Comparison of ENCODE assay signal across 8 cellular contexts in genomic region chr1:31703431-31704260, GRCh38. TPM values are rescaled to one million over a fixed set of nuclear protein-coding genes. Genes with fewer than 3 reads are reported as not detected.
A peak's percentile ranks its signal among the peaks of the same experiment; 100 is the strongest.
DNase-seq lines count a peak whose midpoint lies in the region; ATAC-seq and TF ChIP-seq lines count a peak whose summit lies in the region.

Gene COL16A1 (minus strand): TSS chr1:31704017. CDS start chr1:31702193, 1,824 bp downstream.

- H3K79me2 ChIP-seq in mammary epithelial cell (ENCODE audit: insufficient read depth, low read length) (peaks cover 42% of the 10 kb centered on the region), smooth muscle cell (ENCODE audit: low read depth) (peaks cover 42% of the 10 kb centered on the region)

- under 1% methylated on average over 13 of the region's 39 CpGs for WGBS in mammary epithelial cell (ENCODE audit: low coverage, missing lambda C conversion rate)
- WGBS in smooth muscle cell (ENCODE audit: low lambda C conversion rate): 27% methylated on average over 20 of the region's 39 CpGs

- BruUV-seq in mammary epithelial cell (replicated peaks; lab: Mats Ljungman, UMichigan): TSS peak; percentile 50

- H3K27ac ChIP-seq in mammary epithelial cell (ENCODE audit: insufficient read depth, low read depth, low read length) (peak within 1 kb of the TSS; percentile 53), smooth muscle cell (ENCODE audit: low read depth) (peak within 1 kb of the TSS; percentile 93)

- H3K27ac Mint-ChIP-seq in activated T-cell treated with anti-CD3 and anti-CD28 coated beads, Interleukin-2, amount 50 U/mL, for 24 hours: peak within 1 kb of the TSS; percentile 26

- dilution Hi-C loops in mammary epithelial cell (cut with HindIII; ENCODE audit: low sequenced_read_pairs): loop anchor here (5.0 kb wide), 1 partner anchor 51 kb away; no protein-coding TSS in a partner anchor

- intact Hi-C loops in mammary epithelial cell (cut with micrococcal nuclease): loop anchor here (1.0 to 10.0 kb wide), 6 partner anchors 33 to 289 kb away; partner anchors contain the start of genes SERINC2 and TINAGL1

- H3K9me3 ChIP-seq in mammary epithelial cell (replicated peaks; ENCODE audit: insufficient read depth, low read length) (no peaks in the 10 kb centered on the region), smooth muscle cell (replicated peaks; ENCODE audit: low read depth) (no peaks in the 10 kb centered on the region)

- H4K20me1 ChIP-seq in mammary epithelial cell (ENCODE audit: insufficient read depth, low read length) (no peaks in the 10 kb centered on the region), smooth muscle cell (ENCODE audit: low read depth) (no peaks in the 10 kb centered on the region)

- TF ChIP-seq CTCF in mammary epithelial cell (conservative IDR thresholded peaks at IDR 0.05 in 1 of 2, IDR thresholded peaks at IDR 0.05 in 1 of 2; ENCODE audit: extremely low read depth in 1 of 2, insufficient read depth in 1 of 2, low read depth in 1 of 2, low read length in 2 of 2): no peak
- TF ChIP-seq CTCF in smooth muscle cell (IDR thresholded peaks at IDR 0.05; ENCODE audit: borderline replicate concordance, insufficient read depth, poor library complexity, severe bottlenecking): no peak

- in situ Hi-C loops in mammary epithelial cell (cut with MboI; ENCODE audit: low sequenced_read_pairs in 2 of 2): no loop called here

- H3K4me2 ChIP-seq in mammary epithelial cell (ENCODE audit: insufficient read depth, low read depth, low read length) (peak within 1 kb of the TSS; percentile 83), smooth muscle cell (peak within 1 kb of the TSS; percentile 89)

- H3K36me3 ChIP-seq in mammary epithelial cell (ENCODE audit: insufficient read depth, low read length): peaks cover 2% of the 10 kb centered on the region
- no peaks in the 10 kb centered on the region for H3K36me3 ChIP-seq in smooth muscle cell (ENCODE audit: low read depth)

- peak within 1 kb of the TSS; percentile 58 for H2AFZ ChIP-seq in mammary epithelial cell (ENCODE audit: low read depth, low read length)
- peak within 1 kb of the TSS; percentile 19 for H2AFZ ChIP-seq in smooth muscle cell (ENCODE audit: low read depth)

- CTCF ChIA-PET in mammary epithelial cell (lab: Charles Lee; ENCODE audit: low non-redundant PET): interaction anchor here (0.6 to 0.9 kb wide), 2 partner anchors 235 to 309 kb away, joined by 3 to 6 read pairs; partner anchors contain the start of gene PTP4A2

- DNase-seq in activated T-cell treated with anti-CD3 and anti-CD28 coated beads, Interleukin-2, amount 50 U/mL, for 24 hours: no peak
- DNase-seq in activated T-cell treated with anti-CD3 and anti-CD28 coated beads, Interleukin-2, amount 50 U/mL, for 1 hour: no peak
- DNase-seq in mammary epithelial cell: peak; percentile 68
- peak; percentile 16 for DNase-seq in iris pigment epithelial cell (ENCODE audit: low read depth)
- peak; percentile 54 for DNase-seq in smooth muscle cell (lab: John Stamatoyannopoulos, UW; ENCODE audit: unreplicated experiment)
- DNase-seq in NCI-H1930 (lab: John Stamatoyannopoulos, UW): no peak
- no peak for DNase-seq in UCSD-AML1 (lab: John Stamatoyannopoulos, UW; ENCODE audit: unreplicated experiment)

- H3K4me1 ChIP-seq in mammary epithelial cell (ENCODE audit: insufficient read depth, low read length) (peaks cover 69% of the 10 kb centered on the region), smooth muscle cell (ENCODE audit: low read depth) (peaks cover 24% of the 10 kb centered on the region)

- peaks cover 42% of the 10 kb centered on the region for H3F3A ChIP-seq in smooth muscle cell (ENCODE audit: low read depth)

- no peak within 1 kb of the TSS for H3K4me3 Mint-ChIP-seq in activated T-cell treated with anti-CD3 and anti-CD28 coated beads, Interleukin-2, amount 50 U/mL, for 24 hours

- ATAC-seq in GM19023 (IDR thresholded peaks at IDR 0.05; ENCODE audit: unreplicated experiment): no peak

- no peaks in the 10 kb centered on the region for H3K9me3 Mint-ChIP-seq in activated T-cell treated with anti-CD3 and anti-CD28 coated beads, Interleukin-2, amount 50 U/mL, for 24 hours

- no peaks in the 10 kb centered on the region for H3K27me3 ChIP-seq in mammary epithelial cell (ENCODE audit: insufficient read depth, low read length)
- no peaks in the 10 kb centered on the region for H3K27me3 ChIP-seq in smooth muscle cell (ENCODE audit: low read depth)

- H3K4me3 ChIP-seq in mammary epithelial cell (replicated peaks in 1 of 3; ENCODE audit: insufficient read depth in 1 of 3, low read depth in 2 of 3, low read length in 3 of 3) (peak within 1 kb of the TSS; percentile 62 to 79 (median 77)), smooth muscle cell (peak within 1 kb of the TSS; percentile 57)

- H3K27me3 Mint-ChIP-seq in activated T-cell treated with anti-CD3 and anti-CD28 coated beads, Interleukin-2, amount 50 U/mL, for 24 hours: peaks cover 42% of the 10 kb centered on the region

- H3K4me1 Mint-ChIP-seq in activated T-cell treated with anti-CD3 and anti-CD28 coated beads, Interleukin-2, amount 50 U/mL, for 24 hours (ENCODE audit: low read depth): peaks cover 54% of the 10 kb centered on the region

- H3K36me3 Mint-ChIP-seq in activated T-cell treated with anti-CD3 and anti-CD28 coated beads, Interleukin-2, amount 50 U/mL, for 24 hours (ENCODE audit: low read depth): no peaks in the 10 kb centered on the region

- peak within 1 kb of the TSS; percentile 67 for H3K9ac ChIP-seq in mammary epithelial cell (ENCODE audit: insufficient read depth, low read length)
- H3K9ac ChIP-seq in smooth muscle cell (ENCODE audit: low read depth): peak within 1 kb of the TSS; percentile 80

RNA-seq across cellular contexts. Expression of gene COL16A1, which starts in this region (rescaled TPM):
- 100 to 1,000 TPM; 121 to 146 TPM for total RNA-seq in mammary epithelial cell
- polyA plus RNA-seq in mammary epithelial cell: 32.8 TPM
- polyA minus RNA-seq in mammary epithelial cell: 57.1 TPM
- total RNA-seq in smooth muscle cell: 67.3 and 105 TPM in 2 replicates
- polyA plus RNA-seq in smooth muscle cell: 126 and 152 TPM in 2 replicates

Comparison
In these comparisons a context has a peak if more than half of its experiments do, and no peak if none do; other contexts are left out.
1. DNase-seq: peak in mammary epithelial cell (single experiment), iris pigment epithelial cell (single experiment) and smooth muscle cell (single experiment); none in activated T-cell treated with anti-CD3 and anti-CD28 coated beads, Interleukin-2, amount 50 U/mL, for 24 hours (single experiment), activated T-cell treated with anti-CD3 and anti-CD28 coated beads, Interleukin-2, amount 50 U/mL, for 1 hour (single experiment), NCI-H1930 (0 of 2) and UCSD-AML1 (single experiment).